Comparison of ENCODE assay signal across 27 cellular contexts in genomic region chr3:41103200-41103599, GRCh38.
"Had no signal": no experiment of that assay in that cellular context is flagged by ENCODE, and none has a peak within 500 bp of the region (broad histone marks: within the 10 kb centered on the region; RNA-seq: fewer than 3 reads in every experiment).

No MANE protein-coding gene starts in this region.

- ATAC-seq: activated CD4-positive, alpha-beta T cell treated with anti-CD3 and anti-CD28 coated beads for 36 hours; effector memory CD8-positive, alpha-beta T cell; foreskin keratinocyte; stimulated activated naive B cell treated with anti-CD40 and anti-IgM and Interleukin-4, amounts not matched to agents 10 μg/mL and 1 μg/mL and 100 μg/mL, for 72 hours had no signal

- H3K4me1 Mint-ChIP-seq: activated CD4-positive, alpha-beta T cell treated with anti-CD3 and anti-CD28 coated beads for 36 hours; mesothelial cell of epicardium had no signal

- H3K27ac Mint-ChIP-seq: activated CD4-positive, alpha-beta T cell treated with anti-CD3 and anti-CD28 coated beads for 36 hours; activated naive CD8-positive, alpha-beta T cell; mesothelial cell of epicardium; stimulated activated naive B cell treated with anti-CD40 and anti-IgM and Interleukin-4, amounts not matched to agents 10 μg/mL and 1 μg/mL and 100 μg/mL, for 72 hours; T-helper 2 cell treated with Interferon-gamma antibody and Interleukin-4, amounts not matched to agents 5 μg/mL and 100 μg/mL, for 36 hours; type B pancreatic cell had no signal

- H3K4me3 ChIP-seq: esophagus muscularis mucosa, heart left ventricle, testis, vagina had no signal

- H3K9me3 Mint-ChIP-seq: effector memory CD8-positive, alpha-beta T cell; mesothelial cell of epicardium; neural crest cell; stimulated activated naive B cell treated with anti-CD40 and anti-IgM and Interleukin-4, amounts not matched to agents 10 μg/mL and 1 μg/mL and 100 μg/mL, for 72 hours; T-helper 2 cell treated with Interferon-gamma antibody and Interleukin-4, amounts not matched to agents 5 μg/mL and 100 μg/mL, for 36 hours; type B pancreatic cell had no signal

- H3K36me3 ChIP-seq: esophagus muscularis mucosa, heart left ventricle, vagina had no signal

- H2AFZ ChIP-seq: parathyroid adenoma had no signal

- H3K4me1 ChIP-seq: parathyroid adenoma, vagina had no signal

- H3K27me3 Mint-ChIP-seq: activated CD4-positive, alpha-beta T cell treated with anti-CD3 and anti-CD28 coated beads for 36 hours; activated naive CD8-positive, alpha-beta T cell; type B pancreatic cell had no signal

- H3K27ac ChIP-seq: esophagus muscularis mucosa, foreskin keratinocyte, heart left ventricle, parathyroid adenoma, testis, vagina had no signal

- DNase-seq: activated CD4-positive, alpha-beta T cell treated with anti-CD3 and anti-CD28 coated beads for 36 hours; activated CD4-positive, alpha-beta T cell treated with anti-CD3 and anti-CD28 coated beads, Interleukin-2, amount 50 U/mL, for 48 hours; activated CD4-positive, CD25-positive, alpha-beta regulatory T cell; activated CD8-positive, alpha-beta memory T cell treated with anti-CD3 and anti-CD28 coated beads for 24 hours; activated effector memory CD4-positive, alpha-beta T cell treated with Interleukin-2 at 50 U/mL for 16 hours; activated naive CD4-positive, alpha-beta T cell treated with Interleukin-2 at 50 U/mL for 16 hours; anterior cingulate cortex; cortex of kidney; effector memory CD8-positive, alpha-beta T cell; foreskin keratinocyte; heart left ventricle; naive B cell; nucleus accumbens; right cardiac atrium; stimulated activated CD4-positive, alpha-beta T cell treated with anti-CD3 and anti-CD28 coated beads, Interleukin-15, amount 100 ng/mL, for 24 hours; stimulated activated CD4-positive, alpha-beta T cell treated with anti-CD3 and anti-CD28 coated beads, Interleukin-2, amount 100 ng/mL, for 24 hours; stimulated activated naive B cell treated with anti-CD40 and anti-IgM and Interleukin-4, amounts not matched to agents 10 μg/mL and 1 μg/mL and 100 μg/mL, for 72 hours; T-helper 1 cell; testis had no signal

- H3K4me3 Mint-ChIP-seq: activated CD4-positive, alpha-beta T cell treated with anti-CD3 and anti-CD28 coated beads for 36 hours; activated naive CD8-positive, alpha-beta T cell; effector memory CD8-positive, alpha-beta T cell; mesothelial cell of epicardium; naive B cell; neural crest cell; stimulated activated naive B cell treated with anti-CD40 and anti-IgM and Interleukin-4, amounts not matched to agents 10 μg/mL and 1 μg/mL and 100 μg/mL, for 72 hours; T-helper 2 cell treated with Interferon-gamma antibody and Interleukin-4, amounts not matched to agents 5 μg/mL and 100 μg/mL, for 36 hours; type B pancreatic cell had no signal

- H3K9ac ChIP-seq: parathyroid adenoma had no signal

- H3K79me2 ChIP-seq: parathyroid adenoma had no signal

- H3K9me3 ChIP-seq: esophagus muscularis mucosa, heart left ventricle, testis, vagina had no signal

- H3K27me3 ChIP-seq: esophagus muscularis mucosa, foreskin keratinocyte, heart left ventricle, testis, vagina had no signal

- H3K36me3 Mint-ChIP-seq: activated naive CD8-positive, alpha-beta T cell; mesothelial cell of epicardium; naive B cell; stimulated activated naive B cell treated with anti-CD40 and anti-IgM and Interleukin-4, amounts not matched to agents 10 μg/mL and 1 μg/mL and 100 μg/mL, for 72 hours; type B pancreatic cell had no signal
